Comparison of ENCODE assay signal across 8 cellular contexts in the genomic region with DNA sequence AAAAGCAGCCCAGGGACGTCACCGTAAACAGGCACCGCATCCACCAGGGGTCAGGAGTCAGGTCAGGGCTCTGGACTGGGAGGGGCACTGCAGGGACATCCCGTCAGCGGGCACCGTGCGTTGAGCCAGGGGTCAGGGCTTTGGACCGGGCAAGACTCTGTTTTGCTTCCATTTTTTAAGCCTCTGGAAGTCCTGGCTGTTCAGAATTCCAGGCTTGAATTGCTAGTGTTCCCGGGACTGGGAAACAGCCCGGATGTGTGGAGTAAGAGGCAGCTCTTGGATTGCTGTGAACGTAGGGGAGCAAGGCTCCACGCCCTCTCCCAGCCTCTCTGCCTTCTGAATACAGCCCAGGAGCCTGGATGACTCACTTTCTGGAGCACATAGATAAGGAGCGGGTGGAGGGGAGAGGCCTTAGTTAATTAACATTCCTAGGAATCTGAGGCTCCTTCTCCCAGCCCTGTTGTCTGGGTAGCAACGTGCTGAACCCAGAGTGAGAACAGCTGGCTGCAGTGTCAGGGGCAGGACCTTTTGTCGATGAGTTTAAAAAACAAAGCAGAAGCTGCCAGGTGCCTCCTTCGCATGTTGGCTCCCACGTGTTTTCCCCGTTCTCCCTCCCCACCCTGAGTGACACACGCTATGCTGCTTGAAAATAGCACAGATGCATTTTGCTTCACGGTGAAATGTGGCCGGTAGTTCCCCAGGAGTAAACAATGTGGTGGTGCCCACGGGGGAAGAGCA. TPM values are rescaled to one million over a fixed set of nuclear protein-coding genes. Genes with fewer than 3 reads are reported as not detected.
DNase-seq lines count a peak whose midpoint lies in the region; ATAC-seq and TF ChIP-seq lines count a peak whose summit lies in the region.

No MANE protein-coding gene starts in this region.

- H4K20me1 ChIP-seq in osteoblast (ENCODE audit: insufficient read depth, low read length), result peaks cover 7% of the 10 kb centered on the region

- H3K9ac ChIP-seq in HUES48 (ENCODE audit: low read depth, low read length), result peak overlapping the region; percentile 0; the same call in 1 of the 2 replicates

- H3K27ac ChIP-seq in HUES48 (ENCODE audit: low read depth, low read length), result peak overlapping the region; percentile 93
- H3K27ac ChIP-seq in osteoblast (ENCODE audit: low read depth, low read length), result peak overlapping the region; percentile 87

- H3K36me3 ChIP-seq in HUES48 (ENCODE audit: control insufficient read depth, insufficient read depth, low read length) (no peaks in the 10 kb centered on the region), osteoblast (ENCODE audit: insufficient read depth, low read length) (no peaks in the 10 kb centered on the region)

- H3K27me3 ChIP-seq in HUES48 (ENCODE audit: control insufficient read depth, insufficient read depth, low read length) (no peaks in the 10 kb centered on the region), osteoblast (ENCODE audit: insufficient read depth, low read length) (no peaks in the 10 kb centered on the region)

- H3K79me2 ChIP-seq in osteoblast (ENCODE audit: insufficient read depth, low read length), result no peaks in the 10 kb centered on the region

- peak overlapping the region; percentile 90 for H2AFZ ChIP-seq in osteoblast (ENCODE audit: low read length)

- intact Hi-C loops in Right ventricle myocardium inferior (cut with DNase I), result loop anchor here (1.0 kb wide), 1 partner anchor 22 kb away; no protein-coding TSS in a partner anchor

- H3K9me3 ChIP-seq in HUES48 (ENCODE audit: control insufficient read depth, insufficient read depth, low read length), result no peaks in the 10 kb centered on the region
- H3K9me3 ChIP-seq in osteoblast (ENCODE audit: low read depth, low read length), result no peaks in the 10 kb centered on the region

- peak overlapping the region; percentile 88 for H3K4me2 ChIP-seq in osteoblast (ENCODE audit: insufficient read depth, low read length)

- H3K4me3 ChIP-seq in HUES48 (ENCODE audit: low read depth, low read length) (0 out of 2 replicates have a peak overlapping the region, but pooled peaks have one; percentile 39), WI38 (ENCODE audit: low read depth, low read length) (peak overlapping the region; percentile 44), osteoblast (ENCODE audit: insufficient read depth, low read length) (peak overlapping the region; percentile 65)

- DNase-seq in AG20443 (ENCODE audit: low spot score) (peak; percentile 97), Right ventricle myocardium inferior (ENCODE audit: missing footprints) (peak; percentile 88), osteoblast (ENCODE audit: insufficient read length, low spot score, missing footprints) (peak; percentile 99), NCI-H1105 (lab: John Stamatoyannopoulos, UW) (no peak)
- no peak for DNase-seq in activated CD8-positive, alpha-beta memory T cell treated with anti-CD3 and anti-CD28 coated beads for 24 hours

- peak; percentile 73 for ATAC-seq in GM18858 (IDR thresholded peaks at IDR 0.05; ENCODE audit: unreplicated experiment)
- peak; percentile 97 for ATAC-seq in Right ventricle myocardium inferior

- TF ChIP-seq CTCF in WI38 (IDR thresholded peaks at IDR 0.05; ENCODE audit: low read depth, low read length) (0 out of 2 replicates have a peak, but pooled peaks have one; percentile 14), osteoblast (IDR thresholded peaks at IDR 0.05; ENCODE audit: extremely low read depth, low read depth, low read length) (peak; percentile 17)

- H3K4me1 ChIP-seq in HUES48 (ENCODE audit: control insufficient read depth, insufficient read depth, low read length), result peaks cover 46% of the 10 kb centered on the region
- H3K4me1 ChIP-seq in osteoblast (ENCODE audit: insufficient read depth, low read length), result peaks cover 13% of the 10 kb centered on the region

RNA-seq across cellular contexts. Expression of gene ATP11A, which starts 21.9 kb away (rescaled TPM):
- 89.9 TPM for total RNA-seq in Right ventricle myocardium inferior
- 7.6 and 7.7 TPM in 2 replicates for total RNA-seq in osteoblast

Comparison
In these comparisons a context has a peak if more than half of its experiments do, and no peak if none do; other contexts are left out.
1. DNase-seq: peak in AG20443 (single experiment), Right ventricle myocardium inferior (single experiment) and osteoblast (single experiment); none in NCI-H1105 (single experiment) and activated CD8-positive, alpha-beta memory T cell treated with anti-CD3 and anti-CD28 coated beads for 24 hours (single experiment).
2. RNA of gene ATP11A, which starts 21.9 kb away (total RNA-seq): 89.9 TPM in Right ventricle myocardium inferior (single experiment); 7.6 to 7.7 TPM in osteoblast; every median in the first group is over 10 times any median in the second.
3. Peak in every context shown above with its lines, with median percentiles within 50 percentile points of each other: H3K4me3 ChIP-seq.